In genomic region chr11:74981888-74982287, GRCh38 we compare ENCODE assay signal across 20 cellular contexts. TPM values are rescaled to one million over a fixed set of nuclear protein-coding genes. Genes with fewer than 3 reads are reported as not detected.
DNase-seq lines count a peak whose midpoint lies in the region; ATAC-seq and TF ChIP-seq lines count a peak whose summit lies in the region.
"Had no signal": no experiment of that assay in that cellular context is flagged by ENCODE, and none has a peak within 500 bp of the region (broad histone marks: within the 10 kb centered on the region; RNA-seq: fewer than 3 reads in every experiment).

No MANE protein-coding gene starts in this region.

- no peak for DNase-seq in stimulated activated effector memory CD8-positive, alpha-beta T cell treated with anti-CD3 and anti-CD28 coated beads, Interleukin-12 subunit alpha, Interleukin-12 subunit beta, amount 100 ng/mL, for 72 hours (ENCODE audit: low spot score in 2 of 2)
- DNase-seq in activated gamma-delta T cell treated with Interleukin-2 at 50 U/mL for 16 hours: no peak
- no peak for DNase-seq in amygdala (lab: John Stamatoyannopoulos, UW)
- DNase-seq in NCI-H345 treated with DMSO at 0.1 percent for 48 hours (lab: John Stamatoyannopoulos, UW; ENCODE audit: unreplicated experiment): no peak
- DNase-seq: DMS53, IMR-90, MM.1S, NCI-H2029 treated with DMSO at 0.1 percent for 48 hours, NCI-H526 treated with DMSO at 0.1 percent for 48 hours, SHP77 had no signal

- no peaks in the 10 kb centered on the region for H3K4me1 Mint-ChIP-seq in activated T-helper 17 cell treated with anti-CD3 and anti-CD28 coated beads, Interleukin-2, amount 50 U/mL, for 72 hours
- H3K4me1 Mint-ChIP-seq in stimulated activated effector memory CD8-positive, alpha-beta T cell treated with anti-CD3 and anti-CD28 coated beads, Interleukin-12 subunit alpha, Interleukin-12 subunit beta, amount 100 ng/mL, for 72 hours: no peaks in the 10 kb centered on the region
- H3K4me1 Mint-ChIP-seq: GM23338 had no signal

- peak overlapping the region; percentile 9 for H3K27ac Mint-ChIP-seq in activated T-helper 17 cell treated with anti-CD3 and anti-CD28 coated beads, Interleukin-2, amount 50 U/mL, for 72 hours
- peak overlapping the region; percentile 3 for H3K27ac Mint-ChIP-seq in stimulated activated effector memory CD8-positive, alpha-beta T cell treated with anti-CD3 and anti-CD28 coated beads, Interleukin-12 subunit alpha, Interleukin-12 subunit beta, amount 100 ng/mL, for 72 hours
- H3K27ac Mint-ChIP-seq: GM23338 had no signal

- no peak overlapping the region for H3K4me3 ChIP-seq in liver (ENCODE audit: low read depth in 1 of 3, low read length in 3 of 3)
- H3K4me3 ChIP-seq: A549, GM23338, HAP-1 had no signal

- H3K27ac ChIP-seq in C4-2B (peak overlapping the region; percentile 60; the same call in 1 of the 2 replicates), liver (ENCODE audit: low read depth in 1 of 2, low read length in 2 of 2) (no peak overlapping the region)
- H3K27ac ChIP-seq: A549, KMS-11, RWPE1 had no signal

- no peak for ATAC-seq in activated T-helper 17 cell treated with anti-CD3 and anti-CD28 coated beads, Interleukin-2, amount 50 U/mL, for 72 hours (replicated peaks)
- no peak for ATAC-seq in stimulated activated effector memory CD8-positive, alpha-beta T cell treated with anti-CD3 and anti-CD28 coated beads, Interleukin-12 subunit alpha, Interleukin-12 subunit beta, amount 100 ng/mL, for 72 hours
- ATAC-seq: A549, GM23338, Panc1 had no signal

- H3K36me3 Mint-ChIP-seq in activated T-helper 17 cell treated with anti-CD3 and anti-CD28 coated beads, Interleukin-2, amount 50 U/mL, for 72 hours (ENCODE audit: low read depth): peaks cover 38% of the 10 kb centered on the region
- peaks cover 33% of the 10 kb centered on the region for H3K36me3 Mint-ChIP-seq in stimulated activated effector memory CD8-positive, alpha-beta T cell treated with anti-CD3 and anti-CD28 coated beads, Interleukin-12 subunit alpha, Interleukin-12 subunit beta, amount 100 ng/mL, for 72 hours

- TF ChIP-seq CTCF in C4-2B (conservative IDR thresholded peaks at IDR 0.05) (no peak), liver (IDR thresholded peaks at IDR 0.05; ENCODE audit: low read depth, low read length, missing input control) (no peak)

- H3K9me3 Mint-ChIP-seq in activated T-helper 17 cell treated with anti-CD3 and anti-CD28 coated beads, Interleukin-2, amount 50 U/mL, for 72 hours: no peaks in the 10 kb centered on the region
- H3K9me3 Mint-ChIP-seq in stimulated activated effector memory CD8-positive, alpha-beta T cell treated with anti-CD3 and anti-CD28 coated beads, Interleukin-12 subunit alpha, Interleukin-12 subunit beta, amount 100 ng/mL, for 72 hours: no peaks in the 10 kb centered on the region
- H3K9me3 Mint-ChIP-seq: CD14-positive monocyte, GM23338 had no signal

- peaks cover 0 to 3% (median 1%) of the 10 kb centered on the region in 4 donors for H3K36me3 ChIP-seq in liver (ENCODE audit: control insufficient read depth in 4 of 4, insufficient read depth in 3 of 4, low read depth in 1 of 4, low read length in 3 of 4)

- TF ChIP-seq RAD21 in liver (IDR thresholded peaks at IDR 0.05): no peak

- H3K9me3 ChIP-seq in liver (ENCODE audit: control insufficient read depth in 4 of 4, low read length in 3 of 4): no peaks in the 10 kb centered on the region
- H3K9me3 ChIP-seq: A549, HAP-1 had no signal

- no peaks in the 10 kb centered on the region for H3K27me3 Mint-ChIP-seq in activated T-helper 17 cell treated with anti-CD3 and anti-CD28 coated beads, Interleukin-2, amount 50 U/mL, for 72 hours

- no peak overlapping the region for H3K9ac ChIP-seq in liver (ENCODE audit: low read depth in 1 of 2, low read length in 2 of 2)
- H3K9ac ChIP-seq: KMS-11 had no signal

- WGBS in liver: 36% methylated on average over 1 of the region's 1 CpG

- H3K27me3 ChIP-seq in liver (ENCODE audit: control insufficient read depth in 4 of 4, insufficient read depth in 4 of 4, low read length in 3 of 4): no peaks in the 10 kb centered on the region

- no peak overlapping the region for H3K4me3 Mint-ChIP-seq in activated T-helper 17 cell treated with anti-CD3 and anti-CD28 coated beads, Interleukin-2, amount 50 U/mL, for 72 hours
- H3K4me3 Mint-ChIP-seq in stimulated activated effector memory CD8-positive, alpha-beta T cell treated with anti-CD3 and anti-CD28 coated beads, Interleukin-12 subunit alpha, Interleukin-12 subunit beta, amount 100 ng/mL, for 72 hours: no peak overlapping the region
- H3K4me3 Mint-ChIP-seq: CD14-positive monocyte, GM23338 had no signal

- peaks cover 3 to 44% (median 40%) of the 10 kb centered on the region in 4 donors for H3K4me1 ChIP-seq in liver (ENCODE audit: control insufficient read depth in 4 of 4, insufficient read depth in 4 of 4, low read length in 3 of 4)
- H3K4me1 ChIP-seq: A549, HAP-1 had no signal

TF ChIP-seq in liver, 16 proteins besides CTCF, POLR2A, EP300 and RAD21:
- TF ChIP-seq, protein P1, sequence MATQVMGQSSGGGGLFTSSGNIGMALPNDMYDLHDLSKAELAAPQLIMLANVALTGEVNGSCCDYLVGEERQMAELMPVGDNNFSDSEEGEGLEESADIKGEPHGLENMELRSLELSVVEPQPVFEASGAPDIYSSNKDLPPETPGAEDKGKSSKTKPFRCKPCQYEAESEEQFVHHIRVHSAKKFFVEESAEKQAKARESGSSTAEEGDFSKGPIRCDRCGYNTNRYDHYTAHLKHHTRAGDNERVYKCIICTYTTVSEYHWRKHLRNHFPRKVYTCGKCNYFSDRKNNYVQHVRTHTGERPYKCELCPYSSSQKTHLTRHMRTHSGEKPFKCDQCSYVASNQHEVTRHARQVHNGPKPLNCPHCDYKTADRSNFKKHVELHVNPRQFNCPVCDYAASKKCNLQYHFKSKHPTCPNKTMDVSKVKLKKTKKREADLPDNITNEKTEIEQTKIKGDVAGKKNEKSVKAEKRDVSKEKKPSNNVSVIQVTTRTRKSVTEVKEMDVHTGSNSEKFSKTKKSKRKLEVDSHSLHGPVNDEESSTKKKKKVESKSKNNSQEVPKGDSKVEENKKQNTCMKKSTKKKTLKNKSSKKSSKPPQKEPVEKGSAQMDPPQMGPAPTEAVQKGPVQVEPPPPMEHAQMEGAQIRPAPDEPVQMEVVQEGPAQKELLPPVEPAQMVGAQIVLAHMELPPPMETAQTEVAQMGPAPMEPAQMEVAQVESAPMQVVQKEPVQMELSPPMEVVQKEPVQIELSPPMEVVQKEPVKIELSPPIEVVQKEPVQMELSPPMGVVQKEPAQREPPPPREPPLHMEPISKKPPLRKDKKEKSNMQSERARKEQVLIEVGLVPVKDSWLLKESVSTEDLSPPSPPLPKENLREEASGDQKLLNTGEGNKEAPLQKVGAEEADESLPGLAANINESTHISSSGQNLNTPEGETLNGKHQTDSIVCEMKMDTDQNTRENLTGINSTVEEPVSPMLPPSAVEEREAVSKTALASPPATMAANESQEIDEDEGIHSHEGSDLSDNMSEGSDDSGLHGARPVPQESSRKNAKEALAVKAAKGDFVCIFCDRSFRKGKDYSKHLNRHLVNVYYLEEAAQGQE (IDR thresholded peaks at IDR 0.05): no peak
- peak; percentile 17 to 45 for TF ChIP-seq HNF4A (conservative IDR thresholded peaks at IDR 0.05)

RNA-seq across cellular contexts. Expression of gene NEU3, which starts 6.8 kb away (rescaled TPM):
- total RNA-seq in activated T-helper 17 cell treated with anti-CD3 and anti-CD28 coated beads, Interleukin-2, amount 50 U/mL, for 72 hours: 10 to 100 TPM; 19.5 to 26.4 TPM
- total RNA-seq in liver: 1 to 10 TPM; 8.0 to 9.5 TPM
- 1 to 10 TPM; 2.7 TPM for polyA plus RNA-seq in liver

RNA-seq across cellular contexts. Expression of gene SPCS2, which starts 32.8 kb away (rescaled TPM):
- total RNA-seq in activated T-helper 17 cell treated with anti-CD3 and anti-CD28 coated beads, Interleukin-2, amount 50 U/mL, for 72 hours: 100 to 1,000 TPM; 143 to 195 TPM
- total RNA-seq in liver: 10 to 100 TPM; 32.4 to 34.6 TPM
- polyA plus RNA-seq in liver: 100 to 1,000 TPM in 1 of 2 donors, 10 to 100 TPM in 1; 84.6 to 186 TPM

RNA-seq across cellular contexts. Expression of gene XRRA1, which starts 33.0 kb away (rescaled TPM):
- total RNA-seq in activated T-helper 17 cell treated with anti-CD3 and anti-CD28 coated beads, Interleukin-2, amount 50 U/mL, for 72 hours: 10 to 100 TPM; 30.1 to 41.0 TPM
- 10 to 100 TPM in 1 of 2 donors, 1 to 10 TPM in 1; 3.8 to 11.6 TPM for total RNA-seq in liver
- 1 to 10 TPM; 5.0 to 6.2 TPM for polyA plus RNA-seq in liver

Comparison
In these comparisons a context has a peak if more than half of its experiments do, and no peak if none do; other contexts are left out.
1. RNA of gene SPCS2, which starts 32.8 kb away (total RNA-seq): 143 to 195 TPM in activated T-helper 17 cell treated with anti-CD3 and anti-CD28 coated beads, Interleukin-2, amount 50 U/mL, for 72 hours; 32.4 to 34.6 TPM in liver; every median in the first group is over 4 times any median in the second.